10 cellular contexts compared by ENCODE assay signal in the genomic region with DNA sequence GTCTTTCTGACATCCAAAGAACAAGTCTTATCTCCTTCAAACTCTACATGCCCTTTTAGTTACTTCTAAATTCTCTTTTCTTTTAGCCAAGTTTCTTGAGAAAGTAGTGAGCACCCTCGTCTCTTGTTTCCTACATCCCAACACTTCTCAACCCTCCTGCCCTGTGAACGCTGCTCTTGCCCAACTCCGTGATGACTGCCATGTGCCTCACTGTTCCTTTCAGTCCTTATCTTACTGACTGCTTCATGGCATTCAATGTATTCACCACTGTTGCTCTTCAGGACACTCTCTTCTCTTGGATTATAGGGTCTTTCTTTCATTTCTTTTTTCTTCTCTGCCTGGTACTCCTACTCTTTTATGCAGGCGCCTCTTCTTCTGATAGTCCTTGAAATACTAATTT. TPM values are rescaled to one million over a fixed set of nuclear protein-coding genes. Genes with fewer than 3 reads are reported as not detected.
"Had no signal": no experiment of that assay in that cellular context is flagged by ENCODE, and none has a peak within 500 bp of the region (broad histone marks: within the 10 kb centered on the region; RNA-seq: fewer than 3 reads in every experiment).

No MANE protein-coding gene starts in this region.

- DNase-seq: IMR-90, KBM-7, KG1 had no signal

- H3K4me2 ChIP-seq: KMS-11 had no signal

- FAIRE-seq: HTR-8/SVneo, K562 had no signal

- H3K27ac ChIP-seq: HL-60, KMS-11 had no signal

- H3K4me3 ChIP-seq: K562 had no signal

- H3K9ac ChIP-seq: KMS-11 had no signal

- ATAC-seq: K562 had no signal

RNA-seq across cellular contexts. Expression of gene C9, which starts 14.8 kb away (rescaled TPM):
- total RNA-seq: HT-29, HT1080, IMR-90 had no signal
- polyA plus RNA-seq: IgD-negative memory B cell, IMR-90 had no signal
